Comparison of ENCODE assay signal across 8 cellular contexts in the genomic region with DNA sequence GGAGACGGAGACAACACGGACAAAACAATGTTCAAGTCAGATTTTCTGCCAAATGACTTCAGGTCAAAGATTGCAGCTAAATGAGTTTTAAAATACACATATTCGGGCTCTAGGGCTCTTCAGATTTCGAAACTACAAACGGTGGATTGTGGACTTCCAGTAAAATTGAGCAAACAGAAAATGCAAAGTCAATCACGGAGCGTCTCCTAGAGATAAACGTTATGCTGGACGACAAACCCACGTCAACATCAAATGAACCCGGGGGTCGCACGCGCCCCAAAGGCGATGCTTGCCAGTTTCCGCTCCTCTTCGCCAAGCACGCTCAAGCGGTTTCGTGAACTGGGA. TPM values are rescaled to one million over a fixed set of nuclear protein-coding genes. Genes with fewer than 3 reads are reported as not detected.
DNase-seq lines count a peak whose midpoint lies in the region; FAIRE-seq and TF ChIP-seq lines count a peak whose summit lies in the region.

No MANE protein-coding gene starts in this region.

- intact Hi-C loops in kidney (cut with DNase I) = no loop called here

- DNase-seq in ELR (ENCODE audit: low read depth) = peak; percentile 53
- DNase-seq in HL-60 (ENCODE audit: low read depth in 1 of 2, low spot score in 1 of 2) = no peak
- DNase-seq in kidney = no peak
- no peak for DNase-seq in suprapubic skin (ENCODE audit: low spot score in 2 of 2)
- no peak for DNase-seq in NCI-H128 (lab: John Stamatoyannopoulos, UW; ENCODE audit: unreplicated experiment)
- no peak for DNase-seq in NCI-H1417 (lab: John Stamatoyannopoulos, UW)
- DNase-seq in NCI-H2196 (lab: John Stamatoyannopoulos, UW; ENCODE audit: unreplicated experiment) = no peak

- TF ChIP-seq CTCF in HL-60 (IDR thresholded peaks at IDR 0.05; ENCODE audit: insufficient read depth, low read length) = no peak
- TF ChIP-seq CTCF in kidney (IDR thresholded peaks at IDR 0.05; ENCODE audit: borderline replicate concordance, extremely low read depth, insufficient read depth) = no peak
- no peak for TF ChIP-seq CTCF in suprapubic skin (IDR thresholded peaks at IDR 0.05)

- H3K4me3 ChIP-seq in HL-60 (replicated peaks; ENCODE audit: insufficient read depth, low read length) = peak overlapping the region; percentile 83
- peak overlapping the region; percentile 98 to 99 for H3K4me3 ChIP-seq in kidney (ENCODE audit: low read length in 2 of 2)
- peak overlapping the region; percentile 80 for H3K4me3 ChIP-seq in suprapubic skin

- H3K27me3 ChIP-seq in HL-60 (ENCODE audit: insufficient read depth, poor library complexity, severe bottlenecking) = no peaks in the 10 kb centered on the region
- H3K27me3 ChIP-seq in suprapubic skin = no peaks in the 10 kb centered on the region

- H3K9me3 ChIP-seq in kidney (ENCODE audit: control insufficient read depth in 1 of 2, low read length in 2 of 2) (no peaks in the 10 kb centered on the region), suprapubic skin (no peaks in the 10 kb centered on the region)

- WGBS in suprapubic skin = 0% methylated on average over 19 of the region's 20 CpGs

- H3K4me1 ChIP-seq in kidney (ENCODE audit: control insufficient read depth in 1 of 2, insufficient read depth in 1 of 2, low read depth in 1 of 2, low read length in 2 of 2) (peaks cover 0 to 9% of the 10 kb centered on the region in 2 donors), suprapubic skin (peaks cover 20% of the 10 kb centered on the region)

- TF ChIP-seq EP300 in suprapubic skin (IDR thresholded peaks at IDR 0.05) = no peak

- TF ChIP-seq POLR2A in suprapubic skin (IDR thresholded peaks at IDR 0.05) = no peak

- peak overlapping the region; percentile 97 for H3K27ac ChIP-seq in HL-60 (replicated peaks)
- H3K27ac ChIP-seq in angular gyrus (ENCODE audit: low read depth, low read length) = peak overlapping the region; percentile 95
- H3K27ac ChIP-seq in kidney (ENCODE audit: low read depth in 2 of 2, low read length in 2 of 2) = peak overlapping the region; percentile 97
- peak overlapping the region; percentile 94 for H3K27ac ChIP-seq in suprapubic skin

- peak overlapping the region; percentile 91 to 94 for H3K9ac ChIP-seq in kidney (ENCODE audit: low read length in 2 of 2)

- H3K36me3 ChIP-seq in kidney (ENCODE audit: control insufficient read depth in 1 of 2, insufficient read depth in 2 of 2, low read length in 2 of 2) (no peaks in the 10 kb centered on the region), suprapubic skin (peaks cover 5% of the 10 kb centered on the region)

- no peak for FAIRE-seq in kidney (lab: Jason Lieb, UNC)

RNA-seq across cellular contexts. Expression of a gene that starts 0.5 kb away (rescaled TPM):
- total RNA-seq in kidney (53.1 TPM), suprapubic skin (10 to 100 TPM; 31.9 to 57.1 (median 36.8) TPM)
- 118 TPM for polyA plus RNA-seq in kidney (ENCODE audit: insufficient read depth, low read depth, low replicate concordance)

RNA-seq across cellular contexts. Expression of a gene that starts 38.5 kb away (rescaled TPM):
- total RNA-seq in kidney (21.8 TPM), suprapubic skin (10 to 100 TPM in 3 of 4 donors, 1 to 10 TPM in 1; 9.1 to 33.3 (median 23.1) TPM)
- polyA plus RNA-seq in kidney (ENCODE audit: insufficient read depth, low read depth, low replicate concordance) = 11.1 TPM

RNA-seq across cellular contexts. Expression of a gene that starts 44.5 kb away (rescaled TPM):
- total RNA-seq in kidney (5.2 TPM), suprapubic skin (1 to 10 TPM; 1.4 to 4.8 (median 2.6) TPM)
- 2.5 TPM for polyA plus RNA-seq in kidney (ENCODE audit: insufficient read depth, low read depth, low replicate concordance)
